8 cellular contexts compared by ENCODE assay signal in genomic region chr17:44919885-44920564, GRCh38. TPM values are rescaled to one million over a fixed set of nuclear protein-coding genes. Genes with fewer than 3 reads are reported as not detected.
DNase-seq lines count a peak whose midpoint lies in the region; ATAC-seq and TF ChIP-seq lines count a peak whose summit lies in the region.

No MANE protein-coding gene starts in this region.

- TF ChIP-seq CTCF in RWPE1 (conservative IDR thresholded peaks at IDR 0.05; ENCODE audit: low read depth) (peak; percentile 90), foreskin keratinocyte (conservative IDR thresholded peaks at IDR 0.05) (peak; percentile 91), neutrophil (IDR thresholded peaks at IDR 0.05) (peak; percentile 25), thyroid gland (IDR thresholded peaks at IDR 0.05) (peak; percentile 52 to 93 (median 86))

- no peak for TF ChIP-seq POLR2A in thyroid gland (IDR thresholded peaks at IDR 0.05)

- H3K4me1 Mint-ChIP-seq in activated T-helper 2 cell treated with anti-CD3 and anti-CD28 coated beads, Interferon-gamma antibody, Interleukin-2, Interleukin-4, amounts not matched to agents 10 μg/mL and 5 μg/mL and 100 μg/mL, durations not matched to agents 14 hours and 24 hours and 36 hours (ENCODE audit: low read depth) = no peaks in the 10 kb centered on the region

- H3K4me3 ChIP-seq in BLaER1 treated with 17β-estradiol and CSF1 and Interleukin-3, amounts not matched to agents 10 nM and 100 nM = no peak overlapping the region
- H3K4me3 ChIP-seq in Karpas-422 (ENCODE audit: low read length) (no peak overlapping the region), neutrophil (ENCODE audit: low read depth in 1 of 2, low read length in 1 of 2) (no peak overlapping the region), thyroid gland (replicated peaks in 1 of 3) (no peak overlapping the region)

- H3K9me2 ChIP-seq in Karpas-422 (replicated peaks; ENCODE audit: insufficient read depth, low read length) = no peaks in the 10 kb centered on the region

- CTCF ChIA-PET in RWPE1 (lab: Yijun Ruan, JAX) = interaction anchor here (0.5 to 5.6 kb wide), 28 partner anchors 9 to 212 kb away, joined by 3 to 113 read pairs (median 4); partner anchors contain the start of genes C1QL1, EFTUD2 and PLCD3

- H3K27me3 Mint-ChIP-seq in activated T-helper 2 cell treated with anti-CD3 and anti-CD28 coated beads, Interferon-gamma antibody, Interleukin-2, Interleukin-4, amounts not matched to agents 10 μg/mL and 5 μg/mL and 100 μg/mL, durations not matched to agents 14 hours and 24 hours and 36 hours (ENCODE audit: low read depth) = peaks cover 26% of the 10 kb centered on the region

- no peaks in the 10 kb centered on the region for H3K79me2 ChIP-seq in Karpas-422 (ENCODE audit: low read length)

- peaks cover 0 to 18% (median 0%) of the 10 kb centered on the region in 11 experiments; a peak in 4 of 22 replicates for H4K20me1 ChIP-seq in BLaER1 treated with 17β-estradiol and CSF1 and Interleukin-3, amounts not matched to agents 10 nM and 100 nM
- no peaks in the 10 kb centered on the region for H4K20me1 ChIP-seq in Karpas-422 (ENCODE audit: insufficient read depth, low read depth, low read length)

- no peaks in the 10 kb centered on the region for H3K9me3 ChIP-seq in BLaER1 treated with 17β-estradiol and CSF1 and Interleukin-3, amounts not matched to agents 10 nM and 100 nM (replicated peaks in 1 of 11)
- H3K9me3 ChIP-seq in Karpas-422 (ENCODE audit: low read length) = no peaks in the 10 kb centered on the region
- H3K9me3 ChIP-seq in neutrophil = no peaks in the 10 kb centered on the region
- no peaks in the 10 kb centered on the region for H3K9me3 ChIP-seq in thyroid gland

- H3K9ac ChIP-seq in BLaER1 treated with 17β-estradiol and CSF1 and Interleukin-3, amounts not matched to agents 10 nM and 100 nM = peak overlapping the region in 4 of 11 experiments; percentile 10 to 49 (median 28); a peak in 5 of 22 replicates
- H3K9ac ChIP-seq in Karpas-422 (ENCODE audit: low read length) = peak overlapping the region; percentile 33; the same call in 1 of the 2 replicates

- ATAC-seq in foreskin keratinocyte = peak; percentile 68

- H3K27ac Mint-ChIP-seq in activated T-helper 2 cell treated with anti-CD3 and anti-CD28 coated beads, Interferon-gamma antibody, Interleukin-2, Interleukin-4, amounts not matched to agents 10 μg/mL and 5 μg/mL and 100 μg/mL, durations not matched to agents 14 hours and 24 hours and 36 hours = no peak overlapping the region

- peaks cover 10% of the 10 kb centered on the region for H3K36me3 Mint-ChIP-seq in activated T-helper 2 cell treated with anti-CD3 and anti-CD28 coated beads, Interferon-gamma antibody, Interleukin-2, Interleukin-4, amounts not matched to agents 10 μg/mL and 5 μg/mL and 100 μg/mL, durations not matched to agents 14 hours and 24 hours and 36 hours (ENCODE audit: low read depth)

- intact Hi-C loops in activated T-helper 2 cell treated with anti-CD3 and anti-CD28 coated beads, Interferon-gamma antibody, Interleukin-2, Interleukin-4, amounts not matched to agents 10 μg/mL and 5 μg/mL and 100 μg/mL, durations not matched to agents 14 hours and 24 hours and 36 hours (cut with micrococcal nuclease) = loop anchor here (1.0 to 10.0 kb wide), 2 partner anchors 102 to 275 kb away; no protein-coding TSS in a partner anchor
- intact Hi-C loops in thyroid gland (cut with DNase I) = loop anchor here (5.0 to 10.0 kb wide), 3 partner anchors 102 to 275 kb away; no protein-coding TSS in a partner anchor

- no peak overlapping the region for H3K4me3 Mint-ChIP-seq in activated T-helper 2 cell treated with anti-CD3 and anti-CD28 coated beads, Interferon-gamma antibody, Interleukin-2, Interleukin-4, amounts not matched to agents 10 μg/mL and 5 μg/mL and 100 μg/mL, durations not matched to agents 14 hours and 24 hours and 36 hours (ENCODE audit: low read depth)

- peak overlapping the region; percentile 14 to 80 (median 73); a peak in 20 of 22 replicates for H3K4me2 ChIP-seq in BLaER1 treated with 17β-estradiol and CSF1 and Interleukin-3, amounts not matched to agents 10 nM and 100 nM
- peak overlapping the region; percentile 24 for H3K4me2 ChIP-seq in Karpas-422 (ENCODE audit: low read depth, low read length, poor library complexity, severe bottlenecking)

- peak; percentile 94 for DNase-seq in GM19240 (ENCODE audit: insufficient read length, low spot score)
- peak; percentile 89 for DNase-seq in Karpas-422
- DNase-seq in RWPE1 (ENCODE audit: low spot score) = peak; percentile 81
- peak; percentile 50 for DNase-seq in activated T-helper 2 cell treated with anti-CD3 and anti-CD28 coated beads, Interferon-gamma antibody, Interleukin-2, Interleukin-4, amounts not matched to agents 10 μg/mL and 5 μg/mL and 100 μg/mL, durations not matched to agents 14 hours and 24 hours and 36 hours (ENCODE audit: low spot score)
- DNase-seq in foreskin keratinocyte = peak in 1 of 2 donors; percentile 50
- DNase-seq in thyroid gland = peak; percentile 92 to 93

- H3K27ac ChIP-seq in BLaER1 treated with 17β-estradiol and CSF1 and Interleukin-3, amounts not matched to agents 10 nM and 100 nM = no peak overlapping the region
- H3K27ac ChIP-seq in Karpas-422 (ENCODE audit: low read length) = no peak overlapping the region
- peak overlapping the region; percentile 60 for H3K27ac ChIP-seq in RWPE1
- no peak overlapping the region for H3K27ac ChIP-seq in foreskin keratinocyte
- no peak overlapping the region for H3K27ac ChIP-seq in neutrophil
- no peak overlapping the region for H3K27ac ChIP-seq in thyroid gland

- peaks cover 0 to 10% (median 0%) of the 10 kb centered on the region in 11 experiments; a peak in 2 of 22 replicates for H3K36me3 ChIP-seq in BLaER1 treated with 17β-estradiol and CSF1 and Interleukin-3, amounts not matched to agents 10 nM and 100 nM
- H3K36me3 ChIP-seq in Karpas-422 (ENCODE audit: insufficient read depth, low read length) = no peaks in the 10 kb centered on the region
- H3K36me3 ChIP-seq in neutrophil = peaks cover 5% of the 10 kb centered on the region
- no peaks in the 10 kb centered on the region for H3K36me3 ChIP-seq in thyroid gland

- H3K4me1 ChIP-seq in BLaER1 treated with 17β-estradiol and CSF1 and Interleukin-3, amounts not matched to agents 10 nM and 100 nM = peaks cover 19 to 41% (median 32%) of the 10 kb centered on the region in 10 experiments
- peaks cover 21% of the 10 kb centered on the region for H3K4me1 ChIP-seq in Karpas-422 (ENCODE audit: low read length)
- peaks cover 14% of the 10 kb centered on the region for H3K4me1 ChIP-seq in foreskin keratinocyte
- H3K4me1 ChIP-seq in neutrophil (ENCODE audit: control insufficient read depth in 1 of 2, insufficient read depth in 1 of 2, low read depth in 1 of 2, low read length in 1 of 2) = peaks cover 3 to 7% of the 10 kb centered on the region in 2 experiments
- peaks cover 7 to 34% of the 10 kb centered on the region in 2 donors for H3K4me1 ChIP-seq in thyroid gland

- no peaks in the 10 kb centered on the region for H3K9me3 Mint-ChIP-seq in activated T-helper 2 cell treated with anti-CD3 and anti-CD28 coated beads, Interferon-gamma antibody, Interleukin-2, Interleukin-4, amounts not matched to agents 10 μg/mL and 5 μg/mL and 100 μg/mL, durations not matched to agents 14 hours and 24 hours and 36 hours

- WGBS in thyroid gland, 2 donors = 15% methylated on average over 9 of the region's 9 CpGs

- peaks cover 0 to 12% (median 0%) of the 10 kb centered on the region in 11 experiments; a peak in 4 of 22 replicates for H3K27me3 ChIP-seq in BLaER1 treated with 17β-estradiol and CSF1 and Interleukin-3, amounts not matched to agents 10 nM and 100 nM
- H3K27me3 ChIP-seq in Karpas-422 (ENCODE audit: low read length) (no peaks in the 10 kb centered on the region), foreskin keratinocyte (no peaks in the 10 kb centered on the region), neutrophil (peaks cover 29% of the 10 kb centered on the region), thyroid gland (no peaks in the 10 kb centered on the region)

- POLR2A ChIA-PET in RWPE1 (lab: Yijun Ruan, JAX; ENCODE audit: low non-redundant PET) = interaction anchor here (1.1 kb wide), 1 partner anchor 100 kb away, joined by 4 read pairs; no protein-coding TSS in a partner anchor

- no peak overlapping the region for H2AFZ ChIP-seq in Karpas-422 (ENCODE audit: low read length)

RNA-seq across cellular contexts. Expression of gene GFAP, which starts 4.7 kb away (rescaled TPM):
- total RNA-seq in Karpas-422 (2014; rRNA removed; shearing (Covaris generic); ENCODE audit: low replicate concordance) = not detected in 2 replicates
- total RNA-seq in activated T-helper 2 cell treated with anti-CD3 and anti-CD28 coated beads, Interferon-gamma antibody, Interleukin-2, Interleukin-4, amounts not matched to agents 10 μg/mL and 5 μg/mL and 100 μg/mL, durations not matched to agents 14 hours and 24 hours and 36 hours = 0.34 TPM in 1 of 2 replicates, not detected in the other
- total RNA-seq in foreskin keratinocyte = 0.10 and 0.39 TPM in 2 replicates
- 0.13 and 0.17 TPM in 2 replicates for polyA plus RNA-seq in foreskin keratinocyte
- total RNA-seq in thyroid gland = 1 to 10 TPM in 2 of 4 donors, under 1 TPM in 1, not detected in 1; 0.33 to 2.3 (median 2.0) TPM

RNA-seq across cellular contexts. Expression of gene EFTUD2, which starts 20.8 kb away (rescaled TPM):
- 80.2 and 97.5 TPM in 2 replicates for total RNA-seq in Karpas-422 (2014; rRNA removed; shearing (Covaris generic); ENCODE audit: low replicate concordance)
- 194 and 215 TPM in 2 replicates for total RNA-seq in activated T-helper 2 cell treated with anti-CD3 and anti-CD28 coated beads, Interferon-gamma antibody, Interleukin-2, Interleukin-4, amounts not matched to agents 10 μg/mL and 5 μg/mL and 100 μg/mL, durations not matched to agents 14 hours and 24 hours and 36 hours
- total RNA-seq in foreskin keratinocyte (129 and 136 TPM in 2 replicates), thyroid gland (100 to 1,000 TPM in 1 of 4 donors, 10 to 100 TPM in 3; 49.2 to 110 (median 75.1) TPM)
- polyA plus RNA-seq in foreskin keratinocyte = 76.6 and 87.6 TPM in 2 replicates

RNA-seq across cellular contexts. Expression of gene KIF18B, which starts 27.5 kb away (rescaled TPM):
- 8.5 and 11.8 TPM in 2 replicates for total RNA-seq in Karpas-422 (2014; rRNA removed; shearing (Covaris generic); ENCODE audit: low replicate concordance)
- 46.7 and 47.1 TPM in 2 replicates for total RNA-seq in activated T-helper 2 cell treated with anti-CD3 and anti-CD28 coated beads, Interferon-gamma antibody, Interleukin-2, Interleukin-4, amounts not matched to agents 10 μg/mL and 5 μg/mL and 100 μg/mL, durations not matched to agents 14 hours and 24 hours and 36 hours
- total RNA-seq in foreskin keratinocyte (17.0 and 23.2 TPM in 2 replicates), thyroid gland (under 1 TPM in 3 of 4 donors, not detected in 1; 0.11 to 0.50 (median 0.34) TPM)
- polyA plus RNA-seq in foreskin keratinocyte = 8.7 and 12.6 TPM in 2 replicates

RNA-seq across cellular contexts. Expression of gene C1QL1, which starts 48.1 kb away (rescaled TPM):
- total RNA-seq in Karpas-422 (2014; rRNA removed; shearing (Covaris generic); ENCODE audit: low replicate concordance) = not detected in 2 replicates
- 0.41 and 0.48 TPM in 2 replicates for total RNA-seq in activated T-helper 2 cell treated with anti-CD3 and anti-CD28 coated beads, Interferon-gamma antibody, Interleukin-2, Interleukin-4, amounts not matched to agents 10 μg/mL and 5 μg/mL and 100 μg/mL, durations not matched to agents 14 hours and 24 hours and 36 hours
- 0.17 and 0.18 TPM in 2 replicates for total RNA-seq in foreskin keratinocyte
- polyA plus RNA-seq in foreskin keratinocyte = 0.26 and 0.36 TPM in 2 replicates
- under 1 TPM in 2 of 4 donors, not detected in 2; 0.59 to 0.75 TPM for total RNA-seq in thyroid gland

Comparison
In these comparisons a context has a peak if more than half of its experiments do, and no peak if none do; other contexts are left out.
1. CTCF ChIP-seq: peak in every context shown above with its lines; median percentile 91 in foreskin keratinocyte; 90 in RWPE1; 86 in thyroid gland; 25 in neutrophil.